In genomic region chr1:98306517-98307089, GRCh38 we compare ENCODE assay signal across 24 cellular contexts.
"Had no signal": no experiment of that assay in that cellular context is flagged by ENCODE, and none has a peak within 500 bp of the region (broad histone marks: within the 10 kb centered on the region; RNA-seq: fewer than 3 reads in every experiment).

No MANE protein-coding gene starts in this region.

- H3K4me1 Mint-ChIP-seq: activated CD4-positive, alpha-beta T cell treated with anti-CD3 and anti-CD28 coated beads, Interleukin-2, amount 10 ng/mL, durations not matched to agents 7 days and 5 days; activated naive CD4-positive, alpha-beta T cell treated with anti-CD3 and anti-CD28 coated beads, Interleukin-2, amount 50 U/mL, for 24 hours; brain; neural progenitor cell had no signal

- ATAC-seq: activated CD4-positive, CD25-positive, alpha-beta regulatory T cell treated with anti-CD3 and anti-CD28 coated beads, Interleukin-2, amount 50 U/mL, for 24 hours; left cardiac atrium; mucosa of descending colon; right lobe of liver had no signal

- H3K27me3 ChIP-seq: esophagus muscularis mucosa, neural progenitor cell, right lobe of liver, thyroid gland had no signal

- H3K4me2 ChIP-seq: neural progenitor cell had no signal

- H3K4me3 Mint-ChIP-seq: activated CD4-positive, alpha-beta T cell treated with anti-CD3 and anti-CD28 coated beads, Interleukin-2, amount 10 ng/mL, durations not matched to agents 7 days and 5 days; activated naive CD4-positive, alpha-beta T cell treated with anti-CD3 and anti-CD28 coated beads, Interleukin-2, amount 50 U/mL, for 24 hours; brain; neural progenitor cell; stimulated activated naive CD8-positive, alpha-beta T cell treated with anti-CD3 and anti-CD28 coated beads, Interleukin-15, Interleukin-2, amounts not matched to agents 100 ng/mL and 50 ng/mL, for 24 hours; T-helper 1 cell treated with Interleukin-12 subunit alpha and Interleukin-12 subunit beta and Interleukin-4 antibody, amounts not matched to agents 30 μg/mL and 1 μg/mL, for 36 hours had no signal

- H3K27ac ChIP-seq: esophagus muscularis mucosa, neural progenitor cell, right lobe of liver, skin epidermis, thyroid gland, VCaP had no signal

- H2AFZ ChIP-seq: neural progenitor cell had no signal

- H3K36me3 ChIP-seq: esophagus muscularis mucosa, neural progenitor cell, right lobe of liver, thyroid gland had no signal

- H3K9me3 Mint-ChIP-seq: activated CD4-positive, alpha-beta T cell treated with anti-CD3 and anti-CD28 coated beads, Interleukin-2, amount 10 ng/mL, durations not matched to agents 7 days and 5 days; activated naive CD4-positive, alpha-beta T cell treated with anti-CD3 and anti-CD28 coated beads, Interleukin-2, amount 50 U/mL, for 24 hours; neural progenitor cell; stimulated activated naive CD8-positive, alpha-beta T cell treated with anti-CD3 and anti-CD28 coated beads, Interleukin-15, Interleukin-2, amounts not matched to agents 100 ng/mL and 50 ng/mL, for 24 hours; T-helper 1 cell treated with Interleukin-12 subunit alpha and Interleukin-12 subunit beta and Interleukin-4 antibody, amounts not matched to agents 30 μg/mL and 1 μg/mL, for 36 hours had no signal

- DNase-seq: activated CD4-positive, alpha-beta T cell treated with anti-CD3 and anti-CD28 coated beads, Interleukin-2, amount 10 ng/mL, durations not matched to agents 7 days and 5 days; activated gamma-delta T cell treated with Interleukin-2 at 50 U/mL for 16 hours; activated T-cell treated with anti-CD3 and anti-CD28 coated beads, Interleukin-2, amount 50 U/mL, for 1 hour; aorta; caudate nucleus; effector memory CD4-positive, alpha-beta T cell; hippocampal formation; left cardiac atrium; mesendoderm; mucosa of descending colon; posterior cingulate gyrus; right lobe of liver; stimulated activated CD4-positive, alpha-beta T cell treated with anti-CD3 and anti-CD28 coated beads, Interleukin-1b, Interleukin-23, amount 100 ng/mL, for 48 hours; substantia nigra; thyroid gland had no signal

- H3K4me1 ChIP-seq: esophagus muscularis mucosa, neural progenitor cell, right lobe of liver, thyroid gland had no signal

- H3K9me3 ChIP-seq: esophagus muscularis mucosa, mucosa of descending colon, right lobe of liver, thyroid gland had no signal

- H3K27me3 Mint-ChIP-seq: activated CD4-positive, alpha-beta T cell treated with anti-CD3 and anti-CD28 coated beads, Interleukin-2, amount 10 ng/mL, durations not matched to agents 7 days and 5 days; activated naive CD4-positive, alpha-beta T cell treated with anti-CD3 and anti-CD28 coated beads, Interleukin-2, amount 50 U/mL, for 24 hours; stimulated activated naive CD8-positive, alpha-beta T cell treated with anti-CD3 and anti-CD28 coated beads, Interleukin-15, Interleukin-2, amounts not matched to agents 100 ng/mL and 50 ng/mL, for 24 hours had no signal

- H3K36me3 Mint-ChIP-seq: activated naive CD4-positive, alpha-beta T cell treated with anti-CD3 and anti-CD28 coated beads, Interleukin-2, amount 50 U/mL, for 24 hours; brain; neural progenitor cell had no signal

- H3K27ac Mint-ChIP-seq: activated CD4-positive, alpha-beta T cell treated with anti-CD3 and anti-CD28 coated beads, Interleukin-2, amount 10 ng/mL, durations not matched to agents 7 days and 5 days; activated naive CD4-positive, alpha-beta T cell treated with anti-CD3 and anti-CD28 coated beads, Interleukin-2, amount 50 U/mL, for 24 hours; brain; neural progenitor cell; stimulated activated naive CD8-positive, alpha-beta T cell treated with anti-CD3 and anti-CD28 coated beads, Interleukin-15, Interleukin-2, amounts not matched to agents 100 ng/mL and 50 ng/mL, for 24 hours; T-helper 1 cell treated with Interleukin-12 subunit alpha and Interleukin-12 subunit beta and Interleukin-4 antibody, amounts not matched to agents 30 μg/mL and 1 μg/mL, for 36 hours had no signal

- H3K4me3 ChIP-seq: esophagus muscularis mucosa, mucosa of descending colon, neural progenitor cell, right lobe of liver, skin epidermis, thyroid gland had no signal
